Comparison of ENCODE assay signal across 8 cellular contexts in the genomic region with DNA sequence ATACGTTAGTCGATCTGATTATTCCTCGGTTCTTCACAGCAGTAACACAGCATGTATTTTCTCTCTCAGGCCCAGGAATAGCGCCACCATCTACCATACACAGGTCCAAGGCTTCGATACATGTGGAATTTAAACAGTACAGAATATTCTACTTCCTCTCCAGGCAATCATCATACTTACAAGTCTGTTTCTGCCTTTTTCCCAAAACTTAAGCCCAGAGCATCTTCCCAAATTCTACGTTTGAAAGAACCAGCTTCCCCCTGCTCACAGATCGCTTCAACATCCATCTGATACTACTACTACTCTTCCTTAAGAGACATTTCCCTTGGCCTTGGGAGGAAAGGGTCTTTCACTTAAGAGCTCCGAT. TPM values are rescaled to one million over a fixed set of nuclear protein-coding genes. Genes with fewer than 3 reads are reported as not detected.
DNase-seq lines count a peak whose midpoint lies in the region; ATAC-seq and TF ChIP-seq lines count a peak whose summit lies in the region.

No MANE protein-coding gene starts in this region.

- H3K27ac Mint-ChIP-seq in CD14-positive monocyte: peak overlapping the region; percentile 79 to 96 (median 89)

- CTCF ChIA-PET in HCT116 (lab: Charles Lee): interaction anchor here (0.6 kb wide), 1 partner anchor 744 kb away, joined by 3 read pairs; no protein-coding TSS in a partner anchor

- H3K4me1 ChIP-seq in HCT116 (ENCODE audit: control insufficient read depth in 1 of 2, insufficient read depth in 2 of 2, low read length in 2 of 2) (peaks cover 6 to 23% of the 10 kb centered on the region in 2 experiments), NT2/D1 (ENCODE audit: insufficient read depth, insufficient read length) (no peaks in the 10 kb centered on the region)

- H3K9ac ChIP-seq in HCT116 (ENCODE audit: low read length) (peak overlapping the region; percentile 67), NT2/D1 (ENCODE audit: insufficient read length, low read depth) (peak overlapping the region; percentile 82)

- peak overlapping the region; percentile 75 for H2AFZ ChIP-seq in HCT116 (ENCODE audit: low read depth, low read length, poor library complexity, severe bottlenecking)

- no peaks in the 10 kb centered on the region for H4K20me1 ChIP-seq in HCT116 (ENCODE audit: insufficient read depth)

- no peak for TF ChIP-seq POLR2A in HCT116 (IDR thresholded peaks at IDR 0.05; ENCODE audit: borderline replicate concordance, extremely low read depth, insufficient read depth, insufficient read length)

- H3K27me3 ChIP-seq in HCT116 (ENCODE audit: insufficient read depth, low read length): no peaks in the 10 kb centered on the region
- H3K27me3 ChIP-seq in NT2/D1 (ENCODE audit: insufficient read depth, insufficient read length): peaks cover 4% of the 10 kb centered on the region

- TF ChIP-seq CTCF in CD14-positive monocyte (IDR thresholded peaks at IDR 0.05) (no peak), HCT116 (IDR thresholded peaks at IDR 0.05 in 2 of 3, conservative IDR thresholded peaks at IDR 0.05 in 1 of 3; ENCODE audit: borderline replicate concordance in 1 of 3, insufficient read depth in 1 of 3, low read depth in 2 of 3, low read length in 2 of 3) (peak in 1 of 3 experiments; percentile 26; a peak in 2 of 6 replicates)

- RAD21 ChIA-PET in HCT116 (lab: Charles Lee; ENCODE audit: low non-redundant PET in 1 of 2, low total read pairs in 2 of 2, uncharacterized antibody in 2 of 2, unreplicated experiment in 2 of 2): no interaction called here

- H3K36me3 ChIP-seq in HCT116 (ENCODE audit: control insufficient read depth in 1 of 2, insufficient read depth in 2 of 2, low read length in 2 of 2) (no peaks in the 10 kb centered on the region), NT2/D1 (ENCODE audit: insufficient read depth, insufficient read length, low read length) (no peaks in the 10 kb centered on the region)

- no peak for DNase-seq in CD14-positive monocyte (ENCODE audit: low spot score)
- no peak for DNase-seq in HCT116 (ENCODE audit: low read depth, low spot score)
- no peak for DNase-seq in NT2/D1 (ENCODE audit: low read depth, low spot score)
- peak in 16 of 61 donors; percentile 1 to 63 (median 20) for DNase-seq in caudate nucleus (lab: John Stamatoyannopoulos, UW)
- DNase-seq in left colon: no peak
- peak in 15 of 49 donors; percentile 2 to 43 (median 9) for DNase-seq in substantia nigra (lab: John Stamatoyannopoulos, UW)

- no peaks in the 10 kb centered on the region for H3K79me2 ChIP-seq in HCT116 (ENCODE audit: insufficient read depth, low read length)

- H3K27me3 Mint-ChIP-seq in CD14-positive monocyte (ENCODE audit: low read depth in 3 of 3): peaks cover 0 to 6% (median 2%) of the 10 kb centered on the region in 3 donors

- intact Hi-C loops in CD14-positive monocyte (cut with micrococcal nuclease): loop anchor here (5.0 to 10.0 kb wide), 5 partner anchors 153 to 1891 kb away; partner anchors contain the start of genes CNIH1 (in 1 of the 2), GNPNAT1 (in 1 of the 2), PSMC6 (in 1 of the 2) and PTGER2 (in 1 of the 2)
- intact Hi-C loops in HCT116 (cut with micrococcal nuclease): loop anchor here (5.0 to 10.0 kb wide), 2 partner anchors 153 to 241 kb away; partner anchors contain the start of genes GNPNAT1 and PSMC6
- intact Hi-C loops in left colon (cut with DNase I, micrococcal nuclease): no loop called here

- H3K9me3 ChIP-seq in HCT116 (ENCODE audit: control insufficient read depth in 1 of 2, insufficient read depth in 1 of 2, low read depth in 1 of 2, low read length in 2 of 2) (no peaks in the 10 kb centered on the region), NT2/D1 (ENCODE audit: insufficient read depth, low read length) (no peaks in the 10 kb centered on the region; the same call in 1 of the 2 replicates)

- peak overlapping the region; percentile 89 to 90 for H3K4me3 Mint-ChIP-seq in CD14-positive monocyte

- no peak for ATAC-seq in HCT116
- peak; percentile 28 for ATAC-seq in left colon
- ATAC-seq in HG02885 (IDR thresholded peaks at IDR 0.05; ENCODE audit: poor library complexity, unreplicated experiment): no peak
- no peak for ATAC-seq in GM21737 (IDR thresholded peaks at IDR 0.05; ENCODE audit: unreplicated experiment)

- peak overlapping the region; percentile 99 for H3K4me2 ChIP-seq in HCT116 (ENCODE audit: low read length)

- POLR2A ChIA-PET in HCT116 (lab: Charles Lee): interaction anchor here (0.5 to 2.1 kb wide), 5 partner anchors 8 to 171 kb away, joined by 3 to 9 read pairs (median 4); partner anchors contain the start of gene PSMC6

- peaks cover 26% of the 10 kb centered on the region for H3K4me1 Mint-ChIP-seq in CD14-positive monocyte

- peak overlapping the region; percentile 58 to 66 for H3K4me3 ChIP-seq in HCT116 (replicated peaks in 1 of 2; ENCODE audit: low read depth in 1 of 2, low read length in 2 of 2)
- H3K4me3 ChIP-seq in NT2/D1 (ENCODE audit: insufficient read length, low read depth): peak overlapping the region; percentile 80

- no TSS peak for BruUV-seq in HCT116 (replicated peaks; lab: Mats Ljungman, UMichigan)

- H3K36me3 Mint-ChIP-seq in CD14-positive monocyte: peaks cover 0 to 3% of the 10 kb centered on the region in 2 donors

- peaks cover 0 to 2% (median 0%) of the 10 kb centered on the region in 7 donors for H3K9me3 Mint-ChIP-seq in CD14-positive monocyte

- no peak for TF ChIP-seq RAD21 in HCT116 (IDR thresholded peaks at IDR 0.05; ENCODE audit: low read depth)

- no peaks in the 10 kb centered on the region for H3K9me2 ChIP-seq in HCT116 (ENCODE audit: insufficient read depth)

- H3K27ac ChIP-seq in HCT116 (ENCODE audit: low read depth, low read length): no peak overlapping the region
- peak overlapping the region; percentile 87 for H3K27ac ChIP-seq in caudate nucleus (ENCODE audit: low read depth, low read length)
- H3K27ac ChIP-seq in substantia nigra (ENCODE audit: low read depth, low read length, poor library complexity, severe bottlenecking): peak overlapping the region; percentile 66

TF ChIP-seq in HCT116, 20 proteins besides CTCF, POLR2A, EP300 and RAD21:
- TF ChIP-seq EZH2 (IDR thresholded peaks at IDR 0.05) (no peak), SP1 (IDR thresholded peaks at IDR 0.05; ENCODE audit: low read depth) (no peak), SIN3A (IDR thresholded peaks at IDR 0.05; ENCODE audit: low read depth) (no peak), ELF1 (IDR thresholded peaks at IDR 0.05; ENCODE audit: borderline replicate concordance, low read depth) (no peak), POLR2AphosphoS5 (IDR thresholded peaks at IDR 0.05; ENCODE audit: low read depth, low read length) (no peak), JUND (IDR thresholded peaks at IDR 0.05) (no peak), MAX (IDR thresholded peaks at IDR 0.05) (no peak)
- TF ChIP-seq, protein P1, sequence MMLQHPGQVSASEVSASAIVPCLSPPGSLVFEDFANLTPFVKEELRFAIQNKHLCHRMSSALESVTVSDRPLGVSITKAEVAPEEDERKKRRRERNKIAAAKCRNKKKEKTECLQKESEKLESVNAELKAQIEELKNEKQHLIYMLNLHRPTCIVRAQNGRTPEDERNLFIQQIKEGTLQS (IDR thresholded peaks at IDR 0.05): no peak

RNA-seq across cellular contexts. Expression of gene TXNDC16, which starts 0.6 kb away (rescaled TPM):
- polyA plus RNA-seq in CD14-positive monocyte: 1 to 10 TPM; 2.6 to 4.1 TPM
- 2.7 TPM for total RNA-seq in HCT116 (2021; ENCODE audit: unreplicated experiment)
- 0.75 and 0.89 TPM in 2 replicates for polyA plus RNA-seq in HCT116 (2012)
- total RNA-seq in left colon: 1 to 10 TPM; 8.0 to 8.3 TPM

RNA-seq across cellular contexts. Expression of gene GPR137C, which starts 1.0 kb away (rescaled TPM):
- polyA plus RNA-seq in CD14-positive monocyte: not detected
- total RNA-seq in HCT116 (2021; ENCODE audit: unreplicated experiment) (0.89 TPM), left colon (under 1 TPM; 0.15 to 0.39 TPM)
- polyA plus RNA-seq in HCT116 (2012): 0.26 and 0.38 TPM in 2 replicates

Comparison
In these comparisons a context has a peak if more than half of its experiments do, and no peak if none do; other contexts are left out.
1. intact Hi-C loops: an anchor here in CD14-positive monocyte (5.0 to 10.0 kb wide) and HCT116 (5.0 to 10.0 kb wide); none called in left colon.